14 cellular contexts compared by ENCODE assay signal in genomic region chr13:26074706-26075105, GRCh38. TPM values are rescaled to one million over a fixed set of nuclear protein-coding genes. Genes with fewer than 3 reads are reported as not detected.
DNase-seq lines count a peak whose midpoint lies in the region; ATAC-seq, FAIRE-seq and TF ChIP-seq lines count a peak whose summit lies in the region.
"Had no signal": no experiment of that assay in that cellular context is flagged by ENCODE, and none has a peak within 500 bp of the region (broad histone marks: within the 10 kb centered on the region; RNA-seq: fewer than 3 reads in every experiment).

No MANE protein-coding gene starts in this region.

- no peak overlapping the region for H3K27ac ChIP-seq in upper lobe of right lung
- H3K27ac ChIP-seq: psoas muscle had no signal

- no peaks in the 10 kb centered on the region for H3K4me1 Mint-ChIP-seq in activated CD4-positive, alpha-beta T cell treated with anti-CD3 and anti-CD28 coated beads, Interleukin-2, amount 10 ng/mL, durations not matched to agents 24 days and 14 days

- ATAC-seq in upper lobe of right lung: peak; percentile 20
- no peak for ATAC-seq in HG03520 (IDR thresholded peaks at IDR 0.05; ENCODE audit: unreplicated experiment)
- ATAC-seq: psoas muscle had no signal

- intact Hi-C loops in activated CD4-positive, alpha-beta T cell treated with anti-CD3 and anti-CD28 coated beads, Interleukin-2, amount 10 ng/mL, durations not matched to agents 24 days and 14 days (cut with micrococcal nuclease): no loop called here
- intact Hi-C loops in upper lobe of right lung (cut with DNase I): no loop called here

- H3K27me3 ChIP-seq in adipocyte (replicated peaks; ENCODE audit: control insufficient read depth, insufficient read depth, low read length): peaks cover 17% of the 10 kb centered on the region
- H3K27me3 ChIP-seq in upper lobe of right lung: peaks cover 3% of the 10 kb centered on the region

- FAIRE-seq in frontal cortex (lab: Jason Lieb, UNC): no peak

- DNase-seq in activated CD4-positive, alpha-beta T cell treated with anti-CD3 and anti-CD28 coated beads, Interleukin-2, amount 10 ng/mL, durations not matched to agents 24 days and 14 days: peak; percentile 18
- no peak for DNase-seq in activated CD4-positive, alpha-beta T cell treated with anti-CD3 and anti-CD28 coated beads for 1 hour
- peak; percentile 80 for DNase-seq in adipocyte (ENCODE audit: low read depth)
- DNase-seq in islet precursor cell: peak; percentile 64
- DNase-seq in upper lobe of right lung: no peak
- DNase-seq in NCI-H526 treated with DMSO at 0.1 percent for 48 hours (lab: John Stamatoyannopoulos, UW): no peak
- DNase-seq in frontal cortex (ENCODE audit: low spot score in 2 of 2): no peak
- DNase-seq: activated CD4-positive, alpha-beta T cell treated with anti-CD3 and anti-CD28 coated beads, Interleukin-2, amount 50 U/mL, for 1 hour; activated gamma-delta T cell; cortex of kidney; midbrain; NCI-H1436; psoas muscle had no signal

- no peak overlapping the region for H3K9ac ChIP-seq in adipocyte (ENCODE audit: low read length)

- H3K4me1 ChIP-seq in adipocyte (ENCODE audit: control insufficient read depth, insufficient read depth, low read length): peaks cover 4% of the 10 kb centered on the region
- H3K4me1 ChIP-seq in upper lobe of right lung: no peaks in the 10 kb centered on the region
- H3K4me1 ChIP-seq: psoas muscle had no signal

- no peak overlapping the region for H3K27ac Mint-ChIP-seq in activated CD4-positive, alpha-beta T cell treated with anti-CD3 and anti-CD28 coated beads, Interleukin-2, amount 10 ng/mL, durations not matched to agents 24 days and 14 days

- H3K36me3 ChIP-seq in adipocyte (ENCODE audit: control insufficient read depth, insufficient read depth, low read length, severe bottlenecking) (no peaks in the 10 kb centered on the region), upper lobe of right lung (no peaks in the 10 kb centered on the region)

- H3K27me3 Mint-ChIP-seq in activated CD4-positive, alpha-beta T cell treated with anti-CD3 and anti-CD28 coated beads, Interleukin-2, amount 10 ng/mL, durations not matched to agents 24 days and 14 days: peaks cover 25% of the 10 kb centered on the region

- H3K36me3 Mint-ChIP-seq in activated CD4-positive, alpha-beta T cell treated with anti-CD3 and anti-CD28 coated beads, Interleukin-2, amount 10 ng/mL, durations not matched to agents 24 days and 14 days (ENCODE audit: low read depth): no peaks in the 10 kb centered on the region

- no peak overlapping the region for H3K4me3 Mint-ChIP-seq in activated CD4-positive, alpha-beta T cell treated with anti-CD3 and anti-CD28 coated beads, Interleukin-2, amount 10 ng/mL, durations not matched to agents 24 days and 14 days

- H3K4me3 ChIP-seq in adipocyte (ENCODE audit: low read length): no peak overlapping the region
- no peak overlapping the region for H3K4me3 ChIP-seq in upper lobe of right lung
- H3K4me3 ChIP-seq: psoas muscle had no signal

- H3K9me3 ChIP-seq in adipocyte (ENCODE audit: control insufficient read depth, low read length): no peaks in the 10 kb centered on the region
- H3K9me3 ChIP-seq in upper lobe of right lung: no peaks in the 10 kb centered on the region
- H3K9me3 ChIP-seq: psoas muscle had no signal

- TF ChIP-seq CTCF in upper lobe of right lung (IDR thresholded peaks at IDR 0.05): no peak

- no peaks in the 10 kb centered on the region for H3K9me3 Mint-ChIP-seq in activated CD4-positive, alpha-beta T cell treated with anti-CD3 and anti-CD28 coated beads, Interleukin-2, amount 10 ng/mL, durations not matched to agents 24 days and 14 days

RNA-seq across cellular contexts. Expression of gene SHISA2, which starts 22.9 kb away (rescaled TPM):
- 2.2 and 2.3 TPM in 2 replicates for total RNA-seq in activated CD4-positive, alpha-beta T cell treated with anti-CD3 and anti-CD28 coated beads, Interleukin-2, amount 10 ng/mL, durations not matched to agents 24 days and 14 days
- 26.3 TPM for total RNA-seq in upper lobe of right lung
- 53.8 TPM for total RNA-seq in frontal cortex

Comparison
In these comparisons a context has a peak if more than half of its experiments do, and no peak if none do; other contexts are left out.
1. DNase-seq: peak in activated CD4-positive, alpha-beta T cell treated with anti-CD3 and anti-CD28 coated beads, Interleukin-2, amount 10 ng/mL, durations not matched to agents 24 days and 14 days (single experiment), adipocyte (single experiment) and islet precursor cell (single experiment); none in activated CD4-positive, alpha-beta T cell treated with anti-CD3 and anti-CD28 coated beads for 1 hour (single experiment), upper lobe of right lung (single experiment), NCI-H526 treated with DMSO at 0.1 percent for 48 hours (single experiment) and frontal cortex (0 of 2).